Comparison of ENCODE assay signal across 23 cellular contexts in the genomic region with DNA sequence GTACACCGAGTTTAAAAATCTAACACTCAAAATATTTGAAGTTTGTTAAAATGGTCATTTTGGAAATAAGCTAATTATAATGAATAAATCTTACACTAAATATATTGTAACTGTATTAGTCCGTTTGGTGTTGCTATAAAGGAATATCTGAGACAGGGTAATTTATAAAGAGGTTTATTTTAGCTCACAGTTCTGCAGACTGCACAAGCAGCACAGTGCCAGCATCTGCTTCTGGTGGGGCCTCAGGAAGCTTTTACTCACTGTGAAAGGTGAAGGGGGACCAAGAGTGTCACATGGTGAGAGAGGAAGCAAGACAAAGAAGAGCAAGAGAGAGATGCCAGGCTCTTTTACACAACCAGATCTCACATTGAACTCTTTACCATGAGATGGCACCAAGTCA. TPM values are rescaled to one million over a fixed set of nuclear protein-coding genes. Genes with fewer than 3 reads are reported as not detected.
A peak's percentile ranks its signal among the peaks of the same experiment; 100 is the strongest.
DNase-seq lines count a peak whose midpoint lies in the region; ATAC-seq lines count a peak whose summit lies in the region.
"Had no signal": no experiment of that assay in that cellular context is flagged by ENCODE, and none has a peak within 500 bp of the region (broad histone marks: within the 10 kb centered on the region; RNA-seq: fewer than 3 reads in every experiment).

No MANE protein-coding gene starts in this region.

- peaks cover 77% of the 10 kb centered on the region for H3K4me1 Mint-ChIP-seq in activated T-cell treated with anti-CD3 and anti-CD28 coated beads, Interleukin-2, amount 50 U/mL, for 72 hours (ENCODE audit: low read depth)
- peaks cover 79% of the 10 kb centered on the region for H3K4me1 Mint-ChIP-seq in activated T-cell treated with anti-CD3 and anti-CD28 coated beads, Interleukin-2, amount 50 U/mL, for 4 hours (ENCODE audit: low read depth)
- H3K4me1 Mint-ChIP-seq in IgD-negative memory B cell: peaks cover 40 to 74% (median 60%) of the 10 kb centered on the region in 3 donors
- peaks cover 73% of the 10 kb centered on the region for H3K4me1 Mint-ChIP-seq in central memory CD8-positive, alpha-beta T cell
- H3K4me1 Mint-ChIP-seq in stimulated activated effector memory CD8-positive, alpha-beta T cell treated with anti-CD3 and anti-CD28 coated beads, Interleukin-12 subunit alpha, Interleukin-12 subunit beta, amount 100 ng/mL, for 72 hours: peaks cover 80% of the 10 kb centered on the region

- peaks cover 3 to 14% of the 10 kb centered on the region in 2 donors for H3K36me3 Mint-ChIP-seq in activated T-cell treated with anti-CD3 and anti-CD28 coated beads, Interleukin-2, amount 50 U/mL, for 72 hours (ENCODE audit: insufficient read depth in 2 of 2)
- peaks cover 16% of the 10 kb centered on the region for H3K36me3 Mint-ChIP-seq in activated T-cell treated with anti-CD3 and anti-CD28 coated beads, Interleukin-2, amount 50 U/mL, for 4 hours (ENCODE audit: insufficient read depth)
- peaks cover 8% of the 10 kb centered on the region for H3K36me3 Mint-ChIP-seq in IgD-negative memory B cell
- H3K36me3 Mint-ChIP-seq in central memory CD8-positive, alpha-beta T cell (ENCODE audit: insufficient read depth): peaks cover 37% of the 10 kb centered on the region
- H3K36me3 Mint-ChIP-seq in stimulated activated effector memory CD8-positive, alpha-beta T cell treated with anti-CD3 and anti-CD28 coated beads, Interleukin-12 subunit alpha, Interleukin-12 subunit beta, amount 100 ng/mL, for 72 hours: peaks cover 40% of the 10 kb centered on the region

- peak overlapping the region in 1 of 2 donors; percentile 53 for H3K4me3 Mint-ChIP-seq in activated T-cell treated with anti-CD3 and anti-CD28 coated beads, Interleukin-2, amount 50 U/mL, for 72 hours
- no peak overlapping the region for H3K4me3 Mint-ChIP-seq in activated T-cell treated with anti-CD3 and anti-CD28 coated beads, Interleukin-2, amount 50 U/mL, for 4 hours
- H3K4me3 Mint-ChIP-seq in IgD-negative memory B cell: peak overlapping the region in 2 of 4 donors; percentile 5 to 83
- H3K4me3 Mint-ChIP-seq in central memory CD8-positive, alpha-beta T cell: no peak overlapping the region
- no peak overlapping the region for H3K4me3 Mint-ChIP-seq in stimulated activated effector memory CD8-positive, alpha-beta T cell treated with anti-CD3 and anti-CD28 coated beads, Interleukin-12 subunit alpha, Interleukin-12 subunit beta, amount 100 ng/mL, for 72 hours
- H3K4me3 Mint-ChIP-seq: nephron had no signal

- ATAC-seq in activated T-cell treated with anti-CD3 and anti-CD28 coated beads, Interleukin-2, amount 50 U/mL, for 72 hours (replicated peaks in 1 of 2): no peak
- ATAC-seq in activated T-cell treated with anti-CD3 and anti-CD28 coated beads, Interleukin-2, amount 50 U/mL, for 4 hours: no peak
- ATAC-seq in central memory CD8-positive, alpha-beta T cell (replicated peaks; ENCODE audit: extremely low read depth, poor library complexity, severe bottlenecking): no peak
- no peak for ATAC-seq in stimulated activated effector memory CD8-positive, alpha-beta T cell treated with anti-CD3 and anti-CD28 coated beads, Interleukin-12 subunit alpha, Interleukin-12 subunit beta, amount 100 ng/mL, for 72 hours
- ATAC-seq: body of pancreas, GM12878, heart right ventricle, upper lobe of right lung had no signal

- DNase-seq in activated T-cell treated with anti-CD3 and anti-CD28 coated beads, Interleukin-2, amount 50 U/mL, for 72 hours: no peak
- DNase-seq in activated T-cell treated with anti-CD3 and anti-CD28 coated beads, Interleukin-2, amount 50 U/mL, for 4 hours: no peak
- DNase-seq in central memory CD8-positive, alpha-beta T cell (ENCODE audit: low spot score in 2 of 2): no peak
- no peak for DNase-seq in stimulated activated effector memory CD8-positive, alpha-beta T cell treated with anti-CD3 and anti-CD28 coated beads, Interleukin-12 subunit alpha, Interleukin-12 subunit beta, amount 100 ng/mL, for 72 hours (ENCODE audit: low spot score in 2 of 2)
- DNase-seq in cortex of kidney (lab: John Stamatoyannopoulos, UW) (no peak), cerebellar cortex (ENCODE audit: low spot score) (no peak)
- DNase-seq: activated CD4-positive, alpha-beta T cell treated with anti-CD3 and anti-CD28 coated beads for 4 hours; adrenal gland; BE2C; body of pancreas; COR-L47; heart right ventricle; midbrain; NCI-H1048; ovary; SIG-M5; stimulated activated CD4-positive, alpha-beta T cell treated with anti-CD3 and anti-CD28 coated beads, Interleukin-15, amount 100 ng/mL, for 24 hours; stimulated activated CD4-positive, alpha-beta T cell treated with anti-CD3 and anti-CD28 coated beads, Interleukin-4, amount 100 ng/mL, for 4 hours; T-helper 9 cell; upper lobe of right lung had no signal

- no peaks in the 10 kb centered on the region for H3K27me3 Mint-ChIP-seq in activated T-cell treated with anti-CD3 and anti-CD28 coated beads, Interleukin-2, amount 50 U/mL, for 72 hours (ENCODE audit: low read depth)
- H3K27me3 Mint-ChIP-seq in activated T-cell treated with anti-CD3 and anti-CD28 coated beads, Interleukin-2, amount 50 U/mL, for 4 hours (ENCODE audit: low read depth): no peaks in the 10 kb centered on the region
- peaks cover 3% of the 10 kb centered on the region for H3K27me3 Mint-ChIP-seq in IgD-negative memory B cell
- no peaks in the 10 kb centered on the region for H3K27me3 Mint-ChIP-seq in central memory CD8-positive, alpha-beta T cell

- no peaks in the 10 kb centered on the region for H3K9me3 Mint-ChIP-seq in activated T-cell treated with anti-CD3 and anti-CD28 coated beads, Interleukin-2, amount 50 U/mL, for 72 hours
- H3K9me3 Mint-ChIP-seq in activated T-cell treated with anti-CD3 and anti-CD28 coated beads, Interleukin-2, amount 50 U/mL, for 4 hours: no peaks in the 10 kb centered on the region
- H3K9me3 Mint-ChIP-seq in IgD-negative memory B cell: no peaks in the 10 kb centered on the region
- no peaks in the 10 kb centered on the region for H3K9me3 Mint-ChIP-seq in central memory CD8-positive, alpha-beta T cell
- H3K9me3 Mint-ChIP-seq in stimulated activated effector memory CD8-positive, alpha-beta T cell treated with anti-CD3 and anti-CD28 coated beads, Interleukin-12 subunit alpha, Interleukin-12 subunit beta, amount 100 ng/mL, for 72 hours: no peaks in the 10 kb centered on the region
- H3K9me3 Mint-ChIP-seq: nephron had no signal

- peak overlapping the region; percentile 75 for H3K27ac Mint-ChIP-seq in activated T-cell treated with anti-CD3 and anti-CD28 coated beads, Interleukin-2, amount 50 U/mL, for 72 hours
- H3K27ac Mint-ChIP-seq in IgD-negative memory B cell: peak overlapping the region in 2 of 3 donors; percentile 40 to 47
- H3K27ac Mint-ChIP-seq in central memory CD8-positive, alpha-beta T cell (ENCODE audit: low read depth): peak overlapping the region; percentile 100
- peak overlapping the region; percentile 99 for H3K27ac Mint-ChIP-seq in stimulated activated effector memory CD8-positive, alpha-beta T cell treated with anti-CD3 and anti-CD28 coated beads, Interleukin-12 subunit alpha, Interleukin-12 subunit beta, amount 100 ng/mL, for 72 hours

RNA-seq across cellular contexts. Expression of gene ELOVL5, which starts 17.1 kb away (rescaled TPM):
- total RNA-seq in activated T-cell treated with anti-CD3 and anti-CD28 coated beads, Interleukin-2, amount 50 U/mL, for 72 hours: 100 to 1,000 TPM; 102 to 108 TPM
- 100 to 1,000 TPM in 2 of 3 donors, 10 to 100 TPM in 1; 89.4 to 115 (median 104) TPM for total RNA-seq in activated T-cell treated with anti-CD3 and anti-CD28 coated beads, Interleukin-2, amount 50 U/mL, for 4 hours
- polyA plus RNA-seq in IgD-negative memory B cell: 156 TPM

Comparison
In these comparisons a context has a peak if more than half of its experiments do, and no peak if none do; other contexts are left out.
1. H3K27ac Mint-ChIP-seq: peak in every context shown above with its lines; median percentile 100 in central memory CD8-positive, alpha-beta T cell; 99 in stimulated activated effector memory CD8-positive, alpha-beta T cell treated with anti-CD3 and anti-CD28 coated beads, Interleukin-12 subunit alpha, Interleukin-12 subunit beta, amount 100 ng/mL, for 72 hours; 75 in activated T-cell treated with anti-CD3 and anti-CD28 coated beads, Interleukin-2, amount 50 U/mL, for 72 hours; 44 in IgD-negative memory B cell.